In genomic region chr10:78849115-78849514, GRCh38 we compare ENCODE assay signal across 24 cellular contexts.
DNase-seq lines count a peak whose midpoint lies in the region; ATAC-seq, FAIRE-seq and TF ChIP-seq lines count a peak whose summit lies in the region.
"Had no signal": no experiment of that assay in that cellular context is flagged by ENCODE, and none has a peak within 500 bp of the region (broad histone marks: within the 10 kb centered on the region; RNA-seq: fewer than 3 reads in every experiment).

No MANE protein-coding gene starts in this region.

- H3K27me3 ChIP-seq in endothelial cell of umbilical vein (ENCODE audit: control insufficient read depth in 2 of 2, insufficient read depth in 2 of 2, low read length in 2 of 2), result peaks cover 0 to 11% of the 10 kb centered on the region in 2 experiments
- H3K27me3 ChIP-seq: BE2C had no signal

- H4K20me1 ChIP-seq in endothelial cell of umbilical vein (replicated peaks; ENCODE audit: control insufficient read depth, extremely low read depth, insufficient read depth, low read length), result no peaks in the 10 kb centered on the region

- no peak overlapping the region for H3K27ac ChIP-seq in endothelial cell of umbilical vein (ENCODE audit: insufficient read depth, low read depth, low read length)
- H3K27ac ChIP-seq: HL-60 had no signal

- peak; percentile 4 for DNase-seq in NCI-H1436 (lab: John Stamatoyannopoulos, UW)
- DNase-seq in NCI-H1436 treated with DMSO at 0.1 percent for 48 hours (lab: John Stamatoyannopoulos, UW), result no peak
- peak; percentile 71 for DNase-seq in DMS79 treated with DMSO at 0.1 percent for 48 hours (lab: John Stamatoyannopoulos, UW)
- DNase-seq in NCI-H69 (lab: John Stamatoyannopoulos, UW), result peak; percentile 49
- DNase-seq in endothelial cell of umbilical vein (ENCODE audit: low read depth, low spot score), result peak; percentile 6
- DNase-seq in activated T-cell treated with anti-CD3 and anti-CD28 coated beads, Interleukin-2, amount 50 U/mL, for 1 hour, result no peak
- DNase-seq: BE2C; CD4-positive, CD25-positive, alpha-beta regulatory T cell; COR-L47; HFFc6; IMR-90; MM.1S; NCI-H1092; NCI-H1694 treated with DMSO at 0.1 percent for 48 hours; NCI-H446; NCI-H748 treated with DMSO at 0.1 percent for 48 hours; PC-3; RPMI8226; SHP77 treated with DMSO at 0.1 percent for 48 hours; SK-N-SH had no signal

- POLR2A ChIA-PET in endothelial cell of umbilical vein (lab: Charles Lee), result no interaction called here

- no peak for TF ChIP-seq CTCF in endothelial cell of umbilical vein (IDR thresholded peaks at IDR 0.05; ENCODE audit: extremely low read depth in 1 of 2, insufficient read depth in 1 of 2, low read depth in 1 of 2, low read length in 2 of 2)

- CTCF ChIA-PET in endothelial cell of umbilical vein (lab: Charles Lee), result no interaction called here

- no peaks in the 10 kb centered on the region for H3K4me1 ChIP-seq in endothelial cell of umbilical vein (ENCODE audit: control insufficient read depth, extremely low read depth, insufficient read depth, low read length)

- BruUV-seq in endothelial cell of umbilical vein (replicated peaks; lab: Mats Ljungman, UMichigan), result no TSS peak

- no peaks in the 10 kb centered on the region for H3K9me1 ChIP-seq in endothelial cell of umbilical vein (replicated peaks; ENCODE audit: control insufficient read depth, extremely low read depth, insufficient read depth, low read length)

- dilution Hi-C loops in endothelial cell of umbilical vein (cut with MboI; ENCODE audit: extremely low pct_ligation_motif_present, low sequenced_read_pairs), result no loop called here

- H3K4me2 ChIP-seq in endothelial cell of umbilical vein (ENCODE audit: insufficient read depth, low read length), result no peak overlapping the region
- H3K4me2 ChIP-seq: SK-N-SH had no signal

- no peaks in the 10 kb centered on the region for H3K9me3 ChIP-seq in endothelial cell of umbilical vein (replicated peaks; ENCODE audit: control insufficient read depth, insufficient read depth, low read length)
- H3K9me3 ChIP-seq: BE2C, SK-N-SH had no signal

- FAIRE-seq in endothelial cell of umbilical vein (lab: Jason Lieb, UNC), result no peak
- FAIRE-seq: GM12892, HTR-8/SVneo had no signal

- no peak for ATAC-seq in GM21367 (IDR thresholded peaks at IDR 0.05; ENCODE audit: unreplicated experiment)
- ATAC-seq: PC-3 had no signal

- H2AFZ ChIP-seq in endothelial cell of umbilical vein (ENCODE audit: low read depth, low read length), result no peak overlapping the region

- no peak overlapping the region for H3K4me3 ChIP-seq in endothelial cell of umbilical vein (replicated peaks in 1 of 3; ENCODE audit: insufficient read depth in 1 of 3, low read depth in 1 of 3, low read length in 3 of 3)

- no peak overlapping the region for H3K9ac ChIP-seq in endothelial cell of umbilical vein (replicated peaks; ENCODE audit: extremely low read depth, insufficient read depth, low read length)
- H3K9ac ChIP-seq: SK-N-SH had no signal

- H3K36me3 ChIP-seq in endothelial cell of umbilical vein (ENCODE audit: control insufficient read depth in 2 of 2, extremely low read depth in 1 of 2, insufficient read depth in 2 of 2, low read length in 2 of 2), result no peaks in the 10 kb centered on the region
- H3K36me3 ChIP-seq: BE2C had no signal

- TF ChIP-seq POLR2A in endothelial cell of umbilical vein (IDR thresholded peaks at IDR 0.05; ENCODE audit: low read depth, low read length), result no peak

- no peaks in the 10 kb centered on the region for H3K79me2 ChIP-seq in endothelial cell of umbilical vein (ENCODE audit: control insufficient read depth, insufficient read depth, low read length)

- intact Hi-C loops in endothelial cell of umbilical vein (cut with micrococcal nuclease), result no loop called here

TF ChIP-seq in endothelial cell of umbilical vein, 7 proteins besides CTCF, POLR2A, EP300 and RAD21:
- TF ChIP-seq FOS (IDR thresholded peaks at IDR 0.05; ENCODE audit: borderline replicate concordance, insufficient read depth, low read length) (no peak), MYC (IDR thresholded peaks at IDR 0.05; ENCODE audit: low read depth, low read length) (no peak), EZH2 (IDR thresholded peaks at IDR 0.05; ENCODE audit: borderline replicate concordance, low read depth, low read length, severe bottlenecking) (no peak), JUN (IDR thresholded peaks at IDR 0.05; ENCODE audit: borderline replicate concordance, insufficient read depth, insufficient read length, low read depth) (no peak), POLR2AphosphoS5 (IDR thresholded peaks at IDR 0.05; ENCODE audit: insufficient read depth, low read depth, low read length) (no peak), GATA2 (IDR thresholded peaks at IDR 0.05; ENCODE audit: insufficient read depth, insufficient read length, low read depth, low read length) (no peak)
- TF ChIP-seq, protein P1, sequence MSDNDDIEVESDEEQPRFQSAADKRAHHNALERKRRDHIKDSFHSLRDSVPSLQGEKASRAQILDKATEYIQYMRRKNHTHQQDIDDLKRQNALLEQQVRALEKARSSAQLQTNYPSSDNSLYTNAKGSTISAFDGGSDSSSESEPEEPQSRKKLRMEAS (IDR thresholded peaks at IDR 0.05; ENCODE audit: insufficient read depth, insufficient read length), result no peak

Comparison
In these comparisons a context has a peak if more than half of its experiments do, and no peak if none do; other contexts are left out.
1. DNase-seq: peak in NCI-H1436 (single experiment), DMS79 treated with DMSO at 0.1 percent for 48 hours (single experiment), NCI-H69 (single experiment) and endothelial cell of umbilical vein (single experiment); none in NCI-H1436 treated with DMSO at 0.1 percent for 48 hours (single experiment) and activated T-cell treated with anti-CD3 and anti-CD28 coated beads, Interleukin-2, amount 50 U/mL, for 1 hour (single experiment).